19 cellular contexts compared by ENCODE assay signal in the genomic region with DNA sequence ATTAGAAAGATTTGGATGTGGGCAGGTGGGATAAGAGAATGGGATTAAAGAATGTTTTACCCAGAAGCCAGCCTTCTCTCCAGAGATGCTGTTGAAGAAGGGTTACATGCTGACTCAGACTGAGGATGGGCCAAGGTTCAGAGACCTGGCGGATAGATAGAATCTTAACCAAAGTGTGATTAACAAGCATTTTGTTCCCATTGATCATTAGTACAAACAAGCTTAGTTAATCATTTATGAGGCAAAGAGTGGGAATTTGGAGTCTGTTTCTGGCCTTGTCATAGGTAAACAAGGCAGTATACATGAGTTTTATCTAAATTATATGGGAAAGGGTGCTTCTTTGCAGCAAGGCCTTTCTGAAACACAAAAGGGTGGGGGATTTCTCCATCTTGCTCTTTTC. TPM values are rescaled to one million over a fixed set of nuclear protein-coding genes. Genes with fewer than 3 reads are reported as not detected.
DNase-seq lines count a peak whose midpoint lies in the region; ATAC-seq and TF ChIP-seq lines count a peak whose summit lies in the region.
"Had no signal": no experiment of that assay in that cellular context is flagged by ENCODE, and none has a peak within 500 bp of the region (broad histone marks: within the 10 kb centered on the region; RNA-seq: fewer than 3 reads in every experiment).

No MANE protein-coding gene starts in this region.

- no peaks in the 10 kb centered on the region for H3F3A ChIP-seq in SK-N-SH (replicated peaks; ENCODE audit: insufficient read depth)

- H3K36me3 Mint-ChIP-seq in activated CD4-positive, alpha-beta T cell treated with anti-CD3 and anti-CD28 coated beads for 36 hours (ENCODE audit: low read depth): no peaks in the 10 kb centered on the region

- ATAC-seq in right lobe of liver: peak; percentile 97 to 99 (median 98)
- ATAC-seq in HG03432 (IDR thresholded peaks at IDR 0.05; ENCODE audit: unreplicated experiment): no peak
- no peak for ATAC-seq in activated CD4-positive, alpha-beta T cell treated with anti-CD3 and anti-CD28 coated beads for 36 hours

- no peaks in the 10 kb centered on the region for H3K79me2 ChIP-seq in SK-N-SH (ENCODE audit: insufficient read depth)

- TF ChIP-seq POLR2A in right lobe of liver (IDR thresholded peaks at IDR 0.05): no peak

- H3K27me3 ChIP-seq in right lobe of liver (no peaks in the 10 kb centered on the region), SK-N-SH (ENCODE audit: insufficient read depth) (no peaks in the 10 kb centered on the region)

- no peak for TF ChIP-seq RAD21 in SK-N-SH (IDR thresholded peaks at IDR 0.05; ENCODE audit: low read length)

- WGBS in right lobe of liver (ENCODE audit: insufficient coverage, low coverage, low lambda C conversion rate, missing lambda C conversion rate): 42% methylated on average over 1 of the region's 1 CpG
- WGBS in SK-N-SH (ENCODE audit: low lambda C conversion rate): 74% methylated on average over 1 of the region's 1 CpG

- intact Hi-C loops in right lobe of liver (cut with DNase I): no loop called here
- intact Hi-C loops in activated CD4-positive, alpha-beta T cell treated with anti-CD3 and anti-CD28 coated beads for 36 hours (cut with DNase I, micrococcal nuclease): no loop called here

- TF ChIP-seq EP300 in SK-N-SH (IDR thresholded peaks at IDR 0.05; ENCODE audit: borderline replicate concordance in 1 of 2, low read depth in 1 of 2, low read length in 1 of 2): no peak

- H3K36me3 ChIP-seq in right lobe of liver (no peaks in the 10 kb centered on the region), SK-N-SH (replicated peaks in 1 of 2; ENCODE audit: control insufficient read depth in 1 of 2, insufficient read depth in 2 of 2, low read length in 1 of 2) (no peaks in the 10 kb centered on the region)
- H3K36me3 ChIP-seq: HAP-1 had no signal

- no peak overlapping the region for H2AFZ ChIP-seq in SK-N-SH (ENCODE audit: low read depth)

- H3K9me2 ChIP-seq in SK-N-SH: no peaks in the 10 kb centered on the region

- H3K9ac ChIP-seq in SK-N-SH: no peak overlapping the region

- no peaks in the 10 kb centered on the region for H3K9me3 Mint-ChIP-seq in activated CD4-positive, alpha-beta T cell treated with anti-CD3 and anti-CD28 coated beads for 36 hours (ENCODE audit: low read depth)

- no peak overlapping the region for H3K4me3 Mint-ChIP-seq in activated CD4-positive, alpha-beta T cell treated with anti-CD3 and anti-CD28 coated beads for 36 hours

- CTCF ChIA-PET in SK-N-SH (lab: Yijun Ruan, JAX): interaction anchor here (1.2 kb wide), 1 partner anchor 22 kb away, joined by 3 read pairs; no protein-coding TSS in a partner anchor
- CTCF ChIA-PET in activated CD4-positive, alpha-beta T cell treated with anti-CD3 and anti-CD28 coated beads for 36 hours (lab: Charles Lee): no interaction called here

- no peak overlapping the region for H3K27ac Mint-ChIP-seq in activated CD4-positive, alpha-beta T cell treated with anti-CD3 and anti-CD28 coated beads for 36 hours

- H3K27ac ChIP-seq in 22Rv1 (peak overlapping the region; percentile 43), epithelial cell of prostate (no peak overlapping the region), right lobe of liver (peak overlapping the region; percentile 13 to 61 (median 29)), SK-N-SH (ENCODE audit: low read depth in 2 of 2, low read length in 1 of 2) (no peak overlapping the region)
- H3K27ac ChIP-seq: RWPE1 had no signal

- H3K4me3 ChIP-seq in right lobe of liver: no peak overlapping the region
- H3K4me3 ChIP-seq in SK-N-SH (ENCODE audit: low read depth in 2 of 2, low read length in 1 of 2): no peak overlapping the region
- H3K4me3 ChIP-seq: HAP-1 had no signal

- TF ChIP-seq CTCF in 22Rv1 (IDR thresholded peaks at IDR 0.05) (no peak), right lobe of liver (IDR thresholded peaks at IDR 0.05) (no peak), SK-N-SH (IDR thresholded peaks at IDR 0.05) (no peak)

- POLR2A ChIA-PET in SK-N-SH (lab: Yijun Ruan, JAX): no interaction called here
- POLR2A ChIA-PET in activated CD4-positive, alpha-beta T cell treated with anti-CD3 and anti-CD28 coated beads for 36 hours (lab: Charles Lee): no interaction called here

- H3K4me1 ChIP-seq in right lobe of liver (peaks cover 0 to 18% (median 5%) of the 10 kb centered on the region in 4 donors), SK-N-SH (ENCODE audit: control insufficient read depth in 1 of 2, insufficient read depth in 2 of 2, low read depth in 1 of 2, low read length in 1 of 2) (no peaks in the 10 kb centered on the region)
- H3K4me1 ChIP-seq: HAP-1 had no signal

- no peak overlapping the region for H3K4me2 ChIP-seq in SK-N-SH

- DNase-seq in HuH-7.5 (ENCODE audit: low spot score): peak; percentile 28
- peak; percentile 36 for DNase-seq in epithelial cell of prostate (ENCODE audit: low read depth, low spot score)
- peak in 1 of 3 donors; percentile 78 for DNase-seq in right lobe of liver
- no peak for DNase-seq in SK-N-SH
- no peak for DNase-seq in activated effector memory CD4-positive, alpha-beta T cell treated with Interleukin-2 at 50 U/mL for 16 hours
- DNase-seq in activated CD4-positive, alpha-beta T cell treated with anti-CD3 and anti-CD28 coated beads for 36 hours: no peak
- DNase-seq: 8988T, C1 segment of cervical spinal cord, EL, KG1, NCI-H1048, NCI-H1436 treated with DMSO at 0.1 percent for 48 hours, NCI-H2029 treated with DMSO at 0.1 percent for 48 hours, NCI-H510A, NCI-H774 had no signal

- no peaks in the 10 kb centered on the region for H3K4me1 Mint-ChIP-seq in activated CD4-positive, alpha-beta T cell treated with anti-CD3 and anti-CD28 coated beads for 36 hours

- H4K20me1 ChIP-seq in SK-N-SH (ENCODE audit: insufficient read depth): no peaks in the 10 kb centered on the region

- no peaks in the 10 kb centered on the region for H3K27me3 Mint-ChIP-seq in activated CD4-positive, alpha-beta T cell treated with anti-CD3 and anti-CD28 coated beads for 36 hours

- H3K9me3 ChIP-seq in right lobe of liver (no peaks in the 10 kb centered on the region), SK-N-SH (no peaks in the 10 kb centered on the region)
- H3K9me3 ChIP-seq: HAP-1 had no signal

TF ChIP-seq in SK-N-SH, 30 proteins besides CTCF, POLR2A, EP300 and RAD21:
- TF ChIP-seq SMC3 (IDR thresholded peaks at IDR 0.05; ENCODE audit: low read depth, low read length): no peak

RNA-seq across cellular contexts. Expression of a gene that starts 20.8 kb away (rescaled TPM):
- total RNA-seq in right lobe of liver: 10 to 100 TPM in 2 of 6 experiments, 1 to 10 TPM in 4; 3.7 to 13.4 (median 7.0) TPM
- polyA plus RNA-seq in SK-N-SH (2012; rRNA removed): 2.4 and 2.5 TPM in 2 replicates
- polyA plus RNA-seq in SK-N-SH (2012; cell fraction: cytosol; rRNA removed): 2.6 and 2.7 TPM in 2 replicates
- 3.3 and 7.4 TPM in 2 replicates for polyA plus RNA-seq in SK-N-SH (2012; cell fraction: nucleus; rRNA removed)
- total RNA-seq in activated CD4-positive, alpha-beta T cell treated with anti-CD3 and anti-CD28 coated beads for 36 hours: 1 to 10 TPM; 3.6 to 4.5 TPM

Comparison
In these comparisons a context has a peak if more than half of its experiments do, and no peak if none do; other contexts are left out.
1. H3K27ac ChIP-seq: peak in 22Rv1 (single experiment) and right lobe of liver (3 of 3); none in epithelial cell of prostate (single experiment) and SK-N-SH (0 of 2).
2. DNase-seq: peak in HuH-7.5 (single experiment) and epithelial cell of prostate (single experiment); none in SK-N-SH (single experiment), activated effector memory CD4-positive, alpha-beta T cell treated with Interleukin-2 at 50 U/mL for 16 hours (single experiment) and activated CD4-positive, alpha-beta T cell treated with anti-CD3 and anti-CD28 coated beads for 36 hours (single experiment).
3. ATAC-seq: peak in right lobe of liver (4 of 4); none in HG03432 (single experiment) and activated CD4-positive, alpha-beta T cell treated with anti-CD3 and anti-CD28 coated beads for 36 hours (single experiment).